In genomic region chr1:150282558-150282958, GRCh38 we compare ENCODE assay signal across 8 cellular contexts.
A peak's percentile ranks its signal among the peaks of the same experiment; 100 is the strongest.
DNase-seq lines count a peak whose midpoint lies in the region; ATAC-seq and TF ChIP-seq lines count a peak whose summit lies in the region.

No MANE protein-coding gene starts in this region.

- no peak overlapping the region for H2AFZ ChIP-seq in neuron (ENCODE audit: low read depth, low read length)

- peaks cover 20% of the 10 kb centered on the region for H3K36me3 ChIP-seq in neuron (ENCODE audit: insufficient read depth, low read length)

- CTCF ChIA-PET in HEK293T (lab: Yijun Ruan, JAX), result interaction anchor here (0.6 to 4.4 kb wide), 2 partner anchors 26 to 85 kb away, joined by 3 to 38 read pairs; partner anchors contain the start of gene CA14

- H3K27me3 ChIP-seq in neuron (ENCODE audit: insufficient read depth, low read length), result no peaks in the 10 kb centered on the region

- H3K9me3 ChIP-seq in neuron (ENCODE audit: low read length), result no peaks in the 10 kb centered on the region

- no peak for ATAC-seq in GM21717 (IDR thresholded peaks at IDR 0.05; ENCODE audit: unreplicated experiment)

- no peak for TF ChIP-seq CTCF in C4-2B (conservative IDR thresholded peaks at IDR 0.05)

- POLR2A ChIA-PET in HEK293T (lab: Yijun Ruan, JAX), result interaction anchor here (1.3 kb wide), 1 partner anchor 25 kb away, joined by 3 read pairs; the partner anchor contains the start of gene CA14

- H3K4me1 ChIP-seq in neuron (ENCODE audit: insufficient read depth, low read length), result no peaks in the 10 kb centered on the region

- DNase-seq in NCI-H2081 treated with DMSO at 0.1 percent for 48 hours (lab: John Stamatoyannopoulos, UW) (peak; percentile 67), epithelial cell of prostate (ENCODE audit: low read depth, low spot score) (no peak), HEK293T (ENCODE audit: extremely low spot score) (no peak), SW480 (ENCODE audit: low spot score) (no peak), NOMO-1 treated with dmso at 0.1 percent for 144 hours (lab: John Stamatoyannopoulos, UW; ENCODE audit: unreplicated experiment) (no peak)

- H3K4me3 ChIP-seq in neuron (ENCODE audit: low read length), result peak overlapping the region; percentile 54

- H3K27ac ChIP-seq in C4-2B, result peak overlapping the region; percentile 71
- H3K27ac ChIP-seq in epithelial cell of prostate, result peak overlapping the region; percentile 88

TF ChIP-seq in HEK293T, 16 proteins besides CTCF, POLR2A, EP300 and RAD21:
- no peak for TF ChIP-seq ARNT (IDR thresholded peaks at IDR 0.05)
- no peak for TF ChIP-seq NFRKB (IDR thresholded peaks at IDR 0.05)
